1 cellular context compared by ENCODE assay signal in genomic region chr1:182602945-182603645, GRCh38.
TF ChIP-seq lines count a peak whose summit lies in the region.

No MANE protein-coding gene starts in this region.

TF ChIP-seq in GM12878, 131 proteins besides CTCF, POLR2A, EP300 and RAD21 (continued from another document):
- TF ChIP-seq, protein P1, sequence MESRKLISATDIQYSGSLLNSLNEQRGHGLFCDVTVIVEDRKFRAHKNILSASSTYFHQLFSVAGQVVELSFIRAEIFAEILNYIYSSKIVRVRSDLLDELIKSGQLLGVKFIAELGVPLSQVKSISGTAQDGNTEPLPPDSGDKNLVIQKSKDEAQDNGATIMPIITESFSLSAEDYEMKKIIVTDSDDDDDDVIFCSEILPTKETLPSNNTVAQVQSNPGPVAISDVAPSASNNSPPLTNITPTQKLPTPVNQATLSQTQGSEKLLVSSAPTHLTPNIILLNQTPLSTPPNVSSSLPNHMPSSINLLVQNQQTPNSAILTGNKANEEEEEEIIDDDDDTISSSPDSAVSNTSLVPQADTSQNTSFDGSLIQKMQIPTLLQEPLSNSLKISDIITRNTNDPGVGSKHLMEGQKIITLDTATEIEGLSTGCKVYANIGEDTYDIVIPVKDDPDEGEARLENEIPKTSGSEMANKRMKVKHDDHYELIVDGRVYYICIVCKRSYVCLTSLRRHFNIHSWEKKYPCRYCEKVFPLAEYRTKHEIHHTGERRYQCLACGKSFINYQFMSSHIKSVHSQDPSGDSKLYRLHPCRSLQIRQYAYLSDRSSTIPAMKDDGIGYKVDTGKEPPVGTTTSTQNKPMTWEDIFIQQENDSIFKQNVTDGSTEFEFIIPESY (IDR thresholded peaks at IDR 0.05): no peak
- TF ChIP-seq ZNF217 (IDR thresholded peaks at IDR 0.05) (no peak), POLR2AphosphoS2 (IDR thresholded peaks at IDR 0.05; ENCODE audit: low read depth, low read length) (no peak), SP1 (IDR thresholded peaks at IDR 0.05; ENCODE audit: low read depth, low read length) (no peak), HDGF (IDR thresholded peaks at IDR 0.05) (no peak), SIX5 (IDR thresholded peaks at IDR 0.05; ENCODE audit: low read depth, low read length, severe bottlenecking) (no peak), BHLHE40 (IDR thresholded peaks at IDR 0.05; ENCODE audit: borderline replicate concordance in 1 of 2, low read depth in 2 of 2, low read length in 1 of 2) (peak in 1 of 2 experiments; percentile 50; a peak in 1 of 4 replicates), SMAD5 (IDR thresholded peaks at IDR 0.05; ENCODE audit: low read depth) (0 out of 2 replicates have a peak, but pooled peaks have one; percentile 21), NRF1 (conservative IDR thresholded peaks at IDR 0.05; ENCODE audit: low read depth, low read length) (no peak), POLR2AphosphoS5 (IDR thresholded peaks at IDR 0.05; ENCODE audit: low read length) (peak; percentile 20; the same call in 1 of the 2 replicates), IRF3 (IDR thresholded peaks at IDR 0.05) (no peak), CEBPZ (IDR thresholded peaks at IDR 0.05; ENCODE audit: low read depth, low read length) (no peak), EGR1 (IDR thresholded peaks at IDR 0.05; ENCODE audit: borderline replicate concordance in 1 of 2, low read depth in 2 of 2, low read length in 2 of 2) (no peak), SREBF2 (IDR thresholded peaks at IDR 0.05; ENCODE audit: low read length) (no peak)
- TF ChIP-seq, protein P2, sequence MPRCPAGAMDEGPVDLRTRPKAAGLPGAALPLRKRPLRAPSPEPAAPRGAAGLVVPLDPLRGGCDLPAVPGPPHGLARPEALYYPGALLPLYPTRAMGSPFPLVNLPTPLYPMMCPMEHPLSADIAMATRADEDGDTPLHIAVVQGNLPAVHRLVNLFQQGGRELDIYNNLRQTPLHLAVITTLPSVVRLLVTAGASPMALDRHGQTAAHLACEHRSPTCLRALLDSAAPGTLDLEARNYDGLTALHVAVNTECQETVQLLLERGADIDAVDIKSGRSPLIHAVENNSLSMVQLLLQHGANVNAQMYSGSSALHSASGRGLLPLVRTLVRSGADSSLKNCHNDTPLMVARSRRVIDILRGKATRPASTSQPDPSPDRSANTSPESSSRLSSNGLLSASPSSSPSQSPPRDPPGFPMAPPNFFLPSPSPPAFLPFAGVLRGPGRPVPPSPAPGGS (IDR thresholded peaks at IDR 0.05; ENCODE audit: borderline replicate concordance, insufficient read depth, low read depth, low read length, poor library complexity, severe bottlenecking): no peak
- TF ChIP-seq, protein P3, sequence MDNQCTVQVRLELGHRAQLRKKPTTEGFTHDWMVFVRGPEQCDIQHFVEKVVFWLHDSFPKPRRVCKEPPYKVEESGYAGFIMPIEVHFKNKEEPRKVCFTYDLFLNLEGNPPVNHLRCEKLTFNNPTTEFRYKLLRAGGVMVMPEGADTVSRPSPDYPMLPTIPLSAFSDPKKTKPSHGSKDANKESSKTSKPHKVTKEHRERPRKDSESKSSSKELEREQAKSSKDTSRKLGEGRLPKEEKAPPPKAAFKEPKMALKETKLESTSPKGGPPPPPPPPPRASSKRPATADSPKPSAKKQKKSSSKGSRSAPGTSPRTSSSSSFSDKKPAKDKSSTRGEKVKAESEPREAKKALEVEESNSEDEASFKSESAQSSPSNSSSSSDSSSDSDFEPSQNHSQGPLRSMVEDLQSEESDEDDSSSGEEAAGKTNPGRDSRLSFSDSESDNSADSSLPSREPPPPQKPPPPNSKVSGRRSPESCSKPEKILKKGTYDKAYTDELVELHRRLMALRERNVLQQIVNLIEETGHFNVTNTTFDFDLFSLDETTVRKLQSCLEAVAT (IDR thresholded peaks at IDR 0.05): no peak
- TF ChIP-seq, protein P4, sequence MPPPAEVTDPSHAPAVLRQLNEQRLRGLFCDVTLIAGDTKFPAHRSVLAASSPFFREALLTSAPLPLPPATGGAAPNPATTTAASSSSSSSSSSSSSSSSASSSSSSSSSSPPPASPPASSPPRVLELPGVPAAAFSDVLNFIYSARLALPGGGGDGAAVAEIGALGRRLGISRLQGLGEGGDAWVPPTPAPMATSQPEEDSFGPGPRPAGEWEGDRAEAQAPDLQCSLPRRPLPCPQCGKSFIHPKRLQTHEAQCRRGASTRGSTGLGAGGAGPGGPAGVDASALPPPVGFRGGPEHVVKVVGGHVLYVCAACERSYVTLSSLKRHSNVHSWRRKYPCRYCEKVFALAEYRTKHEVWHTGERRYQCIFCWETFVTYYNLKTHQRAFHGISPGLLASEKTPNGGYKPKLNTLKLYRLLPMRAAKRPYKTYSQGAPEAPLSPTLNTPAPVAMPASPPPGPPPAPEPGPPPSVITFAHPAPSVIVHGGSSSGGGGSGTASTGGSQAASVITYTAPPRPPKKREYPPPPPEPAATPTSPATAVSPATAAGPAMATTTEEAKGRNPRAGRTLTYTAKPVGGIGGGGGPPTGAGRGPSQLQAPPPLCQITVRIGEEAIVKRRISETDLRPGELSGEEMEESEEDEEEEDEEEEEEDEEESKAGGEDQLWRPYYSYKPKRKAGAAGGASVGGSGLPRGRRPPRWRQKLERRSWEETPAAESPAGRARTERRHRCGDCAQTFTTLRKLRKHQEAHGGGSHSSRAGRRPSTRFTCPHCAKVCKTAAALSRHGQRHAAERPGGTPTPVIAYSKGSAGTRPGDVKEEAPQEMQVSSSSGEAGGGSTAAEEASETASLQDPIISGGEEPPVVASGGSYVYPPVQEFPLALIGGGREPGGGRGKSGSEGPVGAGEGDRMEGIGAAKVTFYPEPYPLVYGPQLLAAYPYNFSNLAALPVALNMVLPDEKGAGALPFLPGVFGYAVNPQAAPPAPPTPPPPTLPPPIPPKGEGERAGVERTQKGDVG (CRISPR knock-in tag; IDR thresholded peaks at IDR 0.05): no peak
TF ChIP-seq in GM12878: peak in this region for 8.
